In genomic region chr20:62926229-62927127, GRCh38 we compare ENCODE assay signal across 8 cellular contexts. TPM values are rescaled to one million over a fixed set of nuclear protein-coding genes. Genes with fewer than 3 reads are reported as not detected.
A peak's percentile ranks its signal among the peaks of the same experiment; 100 is the strongest.
DNase-seq lines count a peak whose midpoint lies in the region; ATAC-seq and TF ChIP-seq lines count a peak whose summit lies in the region.

DIDO1 (minus strand) TSS chr20:62926505.

- no peaks in the 10 kb centered on the region for H3K9me3 ChIP-seq in ascending aorta

- DNase-seq in GM13977 (ENCODE audit: low spot score) = peak; percentile 98
- peak; percentile 85 for DNase-seq in NCI-H146 treated with DMSO at 0.1 percent for 48 hours (lab: John Stamatoyannopoulos, UW; ENCODE audit: unreplicated experiment)
- peak; percentile 75 to 91 (median 84) for DNase-seq in T-helper 2 cell
- peak; percentile 52 to 89 for DNase-seq in ascending aorta (ENCODE audit: low spot score in 2 of 2)
- DNase-seq in hepatic stellate cell (ENCODE audit: low spot score) = peak; percentile 96
- peak; percentile 95 for DNase-seq in retina
- DNase-seq in cortex of kidney (lab: John Stamatoyannopoulos, UW) = no peak

- H3K36me3 ChIP-seq in ascending aorta = no peaks in the 10 kb centered on the region

- TF ChIP-seq CTCF in GM13977 (IDR thresholded peaks at IDR 0.05; ENCODE audit: extremely low read depth, insufficient read depth, missing control alignments) (peak; percentile 47), ascending aorta (IDR thresholded peaks at IDR 0.05) (peak; percentile 47 to 83 (median 70))

- H3K27me3 ChIP-seq in ascending aorta = no peaks in the 10 kb centered on the region

- ATAC-seq in HG02870 (IDR thresholded peaks at IDR 0.05; ENCODE audit: unreplicated experiment) = peak; percentile 67

- H3K4me1 ChIP-seq in ascending aorta = peaks cover 20 to 63% of the 10 kb centered on the region in 2 donors

- in situ Hi-C loops in GM13977 (cut with MboI; ENCODE audit: low pct_unique_long_range_greater_than_20kb, low sequenced_read_pairs, unreplicated experiment) = no loop called here

- H3K27ac ChIP-seq in ascending aorta = peak within 1 kb of the TSS; percentile 96 to 98

- H3K4me3 ChIP-seq in ascending aorta = peak within 1 kb of the TSS; percentile 79 to 97

- intact Hi-C loops in ascending aorta (cut with DNase I) = loop anchor here (5.0 kb wide), 2 partner anchors 129 to 859 kb away; partner anchors contain the start of genes MRGBP and TAF4

RNA-seq across cellular contexts. Expression of gene DIDO1, which starts in this region (rescaled TPM):
- total RNA-seq in ascending aorta = 42.4 TPM
